Comparison of ENCODE assay signal across 8 cellular contexts in genomic region chr7:152675761-152676636, GRCh38.
DNase-seq lines count a peak whose midpoint lies in the region; ATAC-seq and TF ChIP-seq lines count a peak whose summit lies in the region.

XRCC2 (minus strand) TSS chr7:152676141; CDS start chr7:152676079, 62 bp downstream.

- peak within 1 kb of the TSS; percentile 85 for H3K4me3 ChIP-seq in AG10803 (ENCODE audit: low read length)

- peak; percentile 84 for DNase-seq in AG10803 (ENCODE audit: low read depth)
- DNase-seq in NCI-H345 treated with DMSO at 0.1 percent for 48 hours (lab: John Stamatoyannopoulos, UW; ENCODE audit: unreplicated experiment) = peak; percentile 85
- DNase-seq in activated CD4-positive, CD25-positive, alpha-beta regulatory T cell (lab: John Stamatoyannopoulos, UW) = peak; percentile 91 to 96 (median 92)
- DNase-seq in central memory CD4-positive, alpha-beta T cell = peak; percentile 96
- DNase-seq in islet precursor cell = peak; percentile 94
- DNase-seq in stimulated activated CD4-positive, alpha-beta T cell treated with anti-CD3 and anti-CD28 coated beads, Interleukin-12 subunit alpha, Interleukin-12 subunit beta, amount 100 ng/mL, for 4 hours = peak; percentile 96

- no peak for TF ChIP-seq CTCF in AG10803 (conservative IDR thresholded peaks at IDR 0.05; ENCODE audit: low read length)

- ATAC-seq in GM19035 (IDR thresholded peaks at IDR 0.05; ENCODE audit: unreplicated experiment) = peak; percentile 86
- ATAC-seq in HG03342 (IDR thresholded peaks at IDR 0.05; ENCODE audit: unreplicated experiment) = peak; percentile 88

Comparison
In these comparisons a context has a peak if more than half of its experiments do, and no peak if none do; other contexts are left out.
1. Peak in every context shown above with its lines: DNase-seq, ATAC-seq and H3K4me3 ChIP-seq.